10 cellular contexts compared by ENCODE assay signal in genomic region chr11:96114178-96115070, GRCh38.
DNase-seq lines count a peak whose midpoint lies in the region; ATAC-seq and TF ChIP-seq lines count a peak whose summit lies in the region.
"Had no signal": no experiment of that assay in that cellular context is flagged by ENCODE, and none has a peak within 500 bp of the region (broad histone marks: within the 10 kb centered on the region; RNA-seq: fewer than 3 reads in every experiment).

No MANE protein-coding gene starts in this region.

- H3K4me1 ChIP-seq in neural progenitor cell = peaks cover 32% of the 10 kb centered on the region
- peaks cover 14% of the 10 kb centered on the region for H3K4me1 ChIP-seq in ovary (ENCODE audit: insufficient read depth)
- H3K4me1 ChIP-seq in body of pancreas = no peaks in the 10 kb centered on the region

- H3K4me1 Mint-ChIP-seq in activated naive CD8-positive, alpha-beta T cell treated with anti-CD3 and anti-CD28 coated beads for 36 hours = peaks cover 57% of the 10 kb centered on the region
- H3K4me1 Mint-ChIP-seq in neural progenitor cell = peaks cover 51% of the 10 kb centered on the region

- no peak for TF ChIP-seq CTCF in neural progenitor cell (IDR thresholded peaks at IDR 0.05)
- TF ChIP-seq CTCF in ovary (IDR thresholded peaks at IDR 0.05) = no peak
- TF ChIP-seq CTCF in body of pancreas (IDR thresholded peaks at IDR 0.05) = no peak

- H3K27me3 ChIP-seq in neural progenitor cell (no peaks in the 10 kb centered on the region), ovary (no peaks in the 10 kb centered on the region), body of pancreas (no peaks in the 10 kb centered on the region)

- H3K9me3 ChIP-seq in neural progenitor cell (ENCODE audit: low read depth) (no peaks in the 10 kb centered on the region), ovary (no peaks in the 10 kb centered on the region), body of pancreas (no peaks in the 10 kb centered on the region)

- ATAC-seq in GM19351 (IDR thresholded peaks at IDR 0.05; ENCODE audit: unreplicated experiment) (peak; percentile 30), body of pancreas (no peak)
- ATAC-seq: stimulated activated effector memory CD8-positive, alpha-beta T cell treated with anti-CD3 and anti-CD28 coated beads, Interleukin-12 subunit alpha, Interleukin-12 subunit beta, amount 100 ng/mL, for 72 hours had no signal

- WGBS in ovary, 3 donors = 77 to 91% (median 90%) methylated on average over 5 of the region's 5 CpGs
- 48 to 59% methylated on average over 5 of the region's 5 CpGs for WGBS in body of pancreas, 2 donors

- TF ChIP-seq EP300 in ovary (IDR thresholded peaks at IDR 0.05) = no peak

- H3K27me3 Mint-ChIP-seq in activated naive CD8-positive, alpha-beta T cell treated with anti-CD3 and anti-CD28 coated beads for 36 hours = no peaks in the 10 kb centered on the region
- H3K27me3 Mint-ChIP-seq in neural progenitor cell (ENCODE audit: insufficient read depth, low read depth) = no peaks in the 10 kb centered on the region

- H3K9ac ChIP-seq in neural progenitor cell = no peak overlapping the region

- TF ChIP-seq POLR2A in ovary (IDR thresholded peaks at IDR 0.05) (no peak), body of pancreas (IDR thresholded peaks at IDR 0.05) (no peak)

- peaks cover 42% of the 10 kb centered on the region for H3K36me3 Mint-ChIP-seq in activated naive CD8-positive, alpha-beta T cell treated with anti-CD3 and anti-CD28 coated beads for 36 hours
- H3K36me3 Mint-ChIP-seq in neural progenitor cell = peaks cover 1% of the 10 kb centered on the region
- H3K36me3 Mint-ChIP-seq: stimulated activated effector memory CD8-positive, alpha-beta T cell treated with anti-CD3 and anti-CD28 coated beads, Interleukin-12 subunit alpha, Interleukin-12 subunit beta, amount 100 ng/mL, for 72 hours had no signal

- H3K4me2 ChIP-seq in neural progenitor cell = no peak overlapping the region

- no peaks in the 10 kb centered on the region for H3K79me2 ChIP-seq in neural progenitor cell (ENCODE audit: low read depth)

- H3K27ac Mint-ChIP-seq in activated naive CD8-positive, alpha-beta T cell treated with anti-CD3 and anti-CD28 coated beads for 36 hours = peak overlapping the region; percentile 77
- H3K27ac Mint-ChIP-seq in neural progenitor cell = peak overlapping the region; percentile 80
- H3K27ac Mint-ChIP-seq: stimulated activated effector memory CD8-positive, alpha-beta T cell treated with anti-CD3 and anti-CD28 coated beads, Interleukin-12 subunit alpha, Interleukin-12 subunit beta, amount 100 ng/mL, for 72 hours had no signal

- no peaks in the 10 kb centered on the region for H3F3A ChIP-seq in neural progenitor cell (ENCODE audit: low read depth)

- H3K36me3 ChIP-seq in neural progenitor cell (no peaks in the 10 kb centered on the region), ovary (no peaks in the 10 kb centered on the region), body of pancreas (replicated peaks in 1 of 2; ENCODE audit: insufficient read depth in 1 of 2, low read depth in 2 of 2) (no peaks in the 10 kb centered on the region)

- H3K4me3 ChIP-seq in neural progenitor cell = no peak overlapping the region
- no peak overlapping the region for H3K4me3 ChIP-seq in ovary
- no peak overlapping the region for H3K4me3 ChIP-seq in body of pancreas

- H3K9me3 Mint-ChIP-seq in activated naive CD8-positive, alpha-beta T cell treated with anti-CD3 and anti-CD28 coated beads for 36 hours = no peaks in the 10 kb centered on the region
- no peaks in the 10 kb centered on the region for H3K9me3 Mint-ChIP-seq in neural progenitor cell
- H3K9me3 Mint-ChIP-seq: stimulated activated effector memory CD8-positive, alpha-beta T cell treated with anti-CD3 and anti-CD28 coated beads, Interleukin-12 subunit alpha, Interleukin-12 subunit beta, amount 100 ng/mL, for 72 hours had no signal

- no peak overlapping the region for H3K4me3 Mint-ChIP-seq in activated naive CD8-positive, alpha-beta T cell treated with anti-CD3 and anti-CD28 coated beads for 36 hours
- no peak overlapping the region for H3K4me3 Mint-ChIP-seq in neural progenitor cell
- H3K4me3 Mint-ChIP-seq: stimulated activated effector memory CD8-positive, alpha-beta T cell treated with anti-CD3 and anti-CD28 coated beads, Interleukin-12 subunit alpha, Interleukin-12 subunit beta, amount 100 ng/mL, for 72 hours had no signal

- peak; percentile 55 for DNase-seq in DMS53 (lab: John Stamatoyannopoulos, UW)
- DNase-seq in activated naive CD8-positive, alpha-beta T cell treated with anti-CD3 and anti-CD28 coated beads for 36 hours = no peak
- DNase-seq in neural progenitor cell (ENCODE audit: low spot score) = no peak
- no peak for DNase-seq in ovary
- DNase-seq in RPMI8226 = no peak
- no peak for DNase-seq in NCI-H526 treated with DMSO at 0.1 percent for 48 hours (lab: John Stamatoyannopoulos, UW)
- no peak for DNase-seq in body of pancreas
- DNase-seq: Karpas-422 had no signal

- intact Hi-C loops in ovary (cut with DNase I) (no loop called here), body of pancreas (cut with DNase I) (no loop called here)

- H3K27ac ChIP-seq in neural progenitor cell (no peak overlapping the region), ovary (peak overlapping the region in 1 of 2 donors; percentile 77), body of pancreas (peak overlapping the region in 1 of 4 donors; percentile 48)

- H4K20me1 ChIP-seq in neural progenitor cell (ENCODE audit: low read depth) = no peaks in the 10 kb centered on the region

- no peak overlapping the region for H2AFZ ChIP-seq in neural progenitor cell (replicated peaks)
